In genomic region chr10:28592953-28593352, GRCh38 we compare ENCODE assay signal across 1 cellular context.
TF ChIP-seq lines count a peak whose summit lies in the region.

No MANE protein-coding gene starts in this region.

TF ChIP-seq in SK-N-SH, 30 proteins besides CTCF, POLR2A, EP300 and RAD21 (continued from another document):
- TF ChIP-seq REST (IDR thresholded peaks at IDR 0.05; ENCODE audit: low read depth, low read length): no peak
- TF ChIP-seq GABPA (IDR thresholded peaks at IDR 0.05; ENCODE audit: low read depth): no peak
- TF ChIP-seq FOXM1 (IDR thresholded peaks at IDR 0.05; ENCODE audit: low read depth): no peak
- no peak for TF ChIP-seq GATA2 (CRISPR knock-in tag; IDR thresholded peaks at IDR 0.05)
- TF ChIP-seq USF1 (IDR thresholded peaks at IDR 0.05; ENCODE audit: borderline replicate concordance, low read depth): no peak
- no peak for TF ChIP-seq ELF1 (IDR thresholded peaks at IDR 0.05)
- no peak for TF ChIP-seq NRF1 (IDR thresholded peaks at IDR 0.05; ENCODE audit: low read depth, low read length)
- TF ChIP-seq RCOR1 (IDR thresholded peaks at IDR 0.05; ENCODE audit: low read length): no peak
- TF ChIP-seq TCF12 (IDR thresholded peaks at IDR 0.05): 0 out of 2 replicates have a peak, but pooled peaks have one; percentile 6
- TF ChIP-seq FOSL2 (IDR thresholded peaks at IDR 0.05; ENCODE audit: borderline replicate concordance, low read depth): peak; percentile 81
